In genomic region chr5:9498541-9499497, GRCh38 we compare ENCODE assay signal across 9 cellular contexts. TPM values are rescaled to one million over a fixed set of nuclear protein-coding genes. Genes with fewer than 3 reads are reported as not detected.
DNase-seq lines count a peak whose midpoint lies in the region; ATAC-seq and TF ChIP-seq lines count a peak whose summit lies in the region.
"Had no signal": no experiment of that assay in that cellular context is flagged by ENCODE, and none has a peak within 500 bp of the region (broad histone marks: within the 10 kb centered on the region; RNA-seq: fewer than 3 reads in every experiment).

No MANE protein-coding gene starts in this region.

- TF ChIP-seq RAD21 in IMR-90 (IDR thresholded peaks at IDR 0.05; ENCODE audit: low read length): peak; percentile 55; the same call in 1 of the 2 replicates

- H4K8ac ChIP-seq in IMR-90 (ENCODE audit: low read depth in 2 of 2, low read length in 2 of 2) (no peak overlapping the region), neuronal stem cell (ENCODE audit: low read depth, low read length) (no peak overlapping the region)

- H3K4me3 ChIP-seq in IMR-90 (ENCODE audit: insufficient read depth, low read depth, low read length) (no peak overlapping the region), neuronal stem cell (ENCODE audit: low read length in 2 of 2) (no peak overlapping the region)

- H3K9me3 Mint-ChIP-seq in WTC11: no peaks in the 10 kb centered on the region
- H3K9me3 Mint-ChIP-seq: CD8-positive, alpha-beta T cell had no signal

- in situ Hi-C loops in IMR-90 (cut with MboI; ENCODE audit: low sequenced_read_pairs): no loop called here

- no peak overlapping the region for H3K56ac ChIP-seq in IMR-90 (ENCODE audit: extremely low read depth, insufficient read depth, low read length)

- TF ChIP-seq CTCF in IMR-90 (conservative IDR thresholded peaks at IDR 0.05; ENCODE audit: low read depth, low read length) (peak; percentile 41; the same call in 1 of the 2 replicates), WTC11 (IDR thresholded peaks at IDR 0.05) (no peak)

- H3K4me1 ChIP-seq in IMR-90 (ENCODE audit: control insufficient read depth, insufficient read depth, low read length): 0 out of 2 replicates have a peak, but pooled peaks cover 5% of the 10 kb centered on the region
- H3K4me1 ChIP-seq in neuronal stem cell (ENCODE audit: control insufficient read depth in 2 of 2, insufficient read depth in 1 of 2, low read depth in 1 of 2, low read length in 2 of 2): peaks cover 5 to 6% of the 10 kb centered on the region in 2 donors

- H2AK5ac ChIP-seq in IMR-90 (ENCODE audit: low read depth, low read length) (no peak overlapping the region), neuronal stem cell (ENCODE audit: low read depth, low read length) (no peak overlapping the region)

- POLR2A ChIA-PET in IMR-90 (lab: Charles Lee; ENCODE audit: unreplicated experiment): no interaction called here
- POLR2A ChIA-PET in WTC11 (lab: Charles Lee): no interaction called here

- H3K4ac ChIP-seq in IMR-90 (ENCODE audit: low read depth, low read length) (no peak overlapping the region), neuronal stem cell (ENCODE audit: low read length) (no peak overlapping the region)

- no peaks in the 10 kb centered on the region for H3K9me3 ChIP-seq in IMR-90 (ENCODE audit: control insufficient read depth, insufficient read depth, low read length)
- no peaks in the 10 kb centered on the region for H3K9me3 ChIP-seq in neuronal stem cell (replicated peaks in 1 of 2; ENCODE audit: control insufficient read depth in 2 of 2, insufficient read depth in 1 of 2, low read depth in 1 of 2, low read length in 2 of 2)

- no peak overlapping the region for H3K27ac Mint-ChIP-seq in WTC11
- H3K27ac Mint-ChIP-seq: CD8-positive, alpha-beta T cell had no signal

- H3K27ac ChIP-seq in IMR-90 (ENCODE audit: insufficient read depth, low read length) (no peak overlapping the region), neuronal stem cell (replicated peaks; ENCODE audit: low read length) (no peak overlapping the region)

- no peak overlapping the region for H2AFZ ChIP-seq in IMR-90 (replicated peaks; ENCODE audit: low read length, poor library complexity)
- H2AFZ ChIP-seq in neuronal stem cell (ENCODE audit: low read length): no peak overlapping the region

- BruUV-seq in IMR-90 (replicated peaks; lab: Mats Ljungman, UMichigan): no TSS peak

- H3K18ac ChIP-seq in IMR-90 (ENCODE audit: low read depth, low read length): no peak overlapping the region
- H3K18ac ChIP-seq in neuronal stem cell (ENCODE audit: low read length): no peak overlapping the region

- dilution Hi-C loops in IMR-90 (cut with HindIII; ENCODE audit: low sequenced_read_pairs, unreplicated experiment): no loop called here

- DNase-seq in SHP77 (lab: John Stamatoyannopoulos, UW): peak; percentile 34 to 43
- DNase-seq in SHP77 treated with DMSO at 0.1 percent for 48 hours (lab: John Stamatoyannopoulos, UW): no peak
- DNase-seq in IMR-90: peak; percentile 20
- peak; percentile 54 for DNase-seq in WTC11 (ENCODE audit: low spot score)
- DNase-seq in neuronal stem cell (ENCODE audit: low spot score): peak; percentile 26
- no peak for DNase-seq in amniotic stem cell (lab: John Stamatoyannopoulos, UW)
- DNase-seq: CD8-positive, alpha-beta T cell had no signal

- H2BK15ac ChIP-seq in IMR-90 (ENCODE audit: low read depth, low read length) (no peak overlapping the region), neuronal stem cell (ENCODE audit: low read length) (no peak overlapping the region)

- no peak overlapping the region for H2BK12ac ChIP-seq in neuronal stem cell (ENCODE audit: low read length)

- no peaks in the 10 kb centered on the region; the same call in 1 of the 2 replicates for H4K20me1 ChIP-seq in IMR-90 (ENCODE audit: insufficient read depth, low read length)

- H3K27me3 ChIP-seq in IMR-90 (ENCODE audit: control insufficient read depth, insufficient read depth, low read length) (no peaks in the 10 kb centered on the region), neuronal stem cell (ENCODE audit: control insufficient read depth in 3 of 3, insufficient read depth in 3 of 3, low read depth in 1 of 3, low read length in 3 of 3) (no peaks in the 10 kb centered on the region)

- H3K23ac ChIP-seq in IMR-90 (ENCODE audit: low read depth, low read length) (no peak overlapping the region), neuronal stem cell (ENCODE audit: low read depth, low read length, poor library complexity) (no peak overlapping the region)

- intact Hi-C loops in IMR-90 (cut with micrococcal nuclease): no loop called here

- TF ChIP-seq POLR2A in IMR-90 (IDR thresholded peaks at IDR 0.05; ENCODE audit: low read depth, low read length): no peak

- H3K79me1 ChIP-seq in IMR-90 (ENCODE audit: low read depth in 1 of 2, low read length in 2 of 2): peaks cover 18 to 61% of the 10 kb centered on the region in 2 experiments; a peak in 3 of 4 replicates
- H3K79me1 ChIP-seq in neuronal stem cell (ENCODE audit: low read depth, low read length): peaks cover 2% of the 10 kb centered on the region

- no peak overlapping the region for H2AK9ac ChIP-seq in IMR-90 (replicated peaks; ENCODE audit: low read depth, low read length, poor library complexity)

- H3K14ac ChIP-seq in IMR-90 (replicated peaks; ENCODE audit: low read depth, low read length) (no peak overlapping the region), neuronal stem cell (ENCODE audit: low read length) (no peak overlapping the region)

- no peak overlapping the region for H4K5ac ChIP-seq in IMR-90 (ENCODE audit: low read depth, low read length)

- H3K36me3 Mint-ChIP-seq in WTC11: no peaks in the 10 kb centered on the region
- H3K36me3 Mint-ChIP-seq: CD8-positive, alpha-beta T cell had no signal

- no peak for ATAC-seq in IMR-90 (ENCODE audit: low read depth)
- peak; percentile 93 for ATAC-seq in WTC11
- no peak for ATAC-seq in HG03280 (IDR thresholded peaks at IDR 0.05; ENCODE audit: unreplicated experiment)
- ATAC-seq in GM21390 (IDR thresholded peaks at IDR 0.05; ENCODE audit: unreplicated experiment): no peak
- ATAC-seq: CD8-positive, alpha-beta T cell had no signal

- no peaks in the 10 kb centered on the region for H3K36me3 ChIP-seq in IMR-90 (ENCODE audit: control insufficient read depth, insufficient read depth, low read length)
- H3K36me3 ChIP-seq in neuronal stem cell (replicated peaks in 1 of 2; ENCODE audit: control insufficient read depth in 2 of 2, insufficient read depth in 2 of 2, low read length in 2 of 2): no peaks in the 10 kb centered on the region

- no peaks in the 10 kb centered on the region for H3K27me3 Mint-ChIP-seq in WTC11 (ENCODE audit: low read depth)

- H2BK20ac ChIP-seq in IMR-90 (ENCODE audit: low read depth, low read length): no peak overlapping the region

- CTCF ChIA-PET in IMR-90 (lab: Yijun Ruan, JAX): interaction anchor here (1.2 kb wide), 1 partner anchor 115 kb away, joined by 3 read pairs; no protein-coding TSS in a partner anchor
- CTCF ChIA-PET in WTC11 (lab: Charles Lee): interaction anchor here (1.4 to 1.8 kb wide), 3 partner anchors 343 to 941 kb away, joined by 3 to 4 read pairs (median 4); no protein-coding TSS in a partner anchor

- H3K4me2 ChIP-seq in IMR-90 (ENCODE audit: low read depth, low read length) (no peak overlapping the region), neuronal stem cell (ENCODE audit: insufficient read depth, low read length, poor library complexity, severe bottlenecking) (no peak overlapping the region)

- H4K91ac ChIP-seq in IMR-90 (ENCODE audit: insufficient read depth, low read depth, low read length): no peak overlapping the region
- no peak overlapping the region for H4K91ac ChIP-seq in neuronal stem cell (ENCODE audit: low read depth, low read length, poor library complexity)

- peaks cover 10% of the 10 kb centered on the region; the same call in 1 of the 2 replicates for H3K9me1 ChIP-seq in IMR-90 (ENCODE audit: insufficient read depth, low read length)

- no peak overlapping the region for H3K4me3 Mint-ChIP-seq in WTC11
- H3K4me3 Mint-ChIP-seq: CD8-positive, alpha-beta T cell had no signal

- WGBS in IMR-90 (ENCODE audit: extremely low coverage in 2 of 2, insufficient read length in 1 of 2), 2 experiments: 100% methylated on average over 3 of the region's 14 CpGs; no CpG with 5 or more reads in 1 of the 2 experiments
- no CpG with 5 or more reads among the region's 14 CpGs for whole genome bisulfite sequencing in neuronal stem cell (ENCODE audit: extremely low coverage in 2 of 2, insufficient read length in 2 of 2, insufficient replicate concordance in 1 of 2), 2 donors

- no peak overlapping the region for H3K9ac ChIP-seq in IMR-90 (ENCODE audit: low read depth, low read length)
- H3K9ac ChIP-seq in neuronal stem cell (ENCODE audit: low read depth, low read length, poor library complexity): no peak overlapping the region

- no peak overlapping the region for H2BK120ac ChIP-seq in IMR-90 (ENCODE audit: low read depth, low read length)
- H2BK120ac ChIP-seq in neuronal stem cell (ENCODE audit: low read depth, low read length): no peak overlapping the region

- H2BK5ac ChIP-seq in IMR-90 (ENCODE audit: low read depth, low read length, poor library complexity, severe bottlenecking): no peak overlapping the region
- H2BK5ac ChIP-seq in neuronal stem cell (ENCODE audit: low read length): no peak overlapping the region

- H3K4me1 Mint-ChIP-seq in WTC11: peaks cover 34% of the 10 kb centered on the region

TF ChIP-seq in IMR-90, 13 proteins besides CTCF, POLR2A, EP300 and RAD21:
- TF ChIP-seq SMC3 (IDR thresholded peaks at IDR 0.05; ENCODE audit: low read depth, low read length) (peak; percentile 56), MXI1 (IDR thresholded peaks at IDR 0.05; ENCODE audit: borderline replicate concordance, low read depth, low read length) (no peak)

TF ChIP-seq in WTC11, 78 proteins besides CTCF, POLR2A, EP300 and RAD21 (continues in another document):
- no peak for TF ChIP-seq TCF7 (CRISPR knock-in tag; IDR thresholded peaks at IDR 0.05; ENCODE audit: low read depth)
- no peak for TF ChIP-seq ATF3 (CRISPR knock-in tag; conservative IDR thresholded peaks at IDR 0.05)

RNA-seq across cellular contexts. Expression of gene SEMA5A, which starts 47.1 kb away (rescaled TPM):
- total RNA-seq in IMR-90 (2012; rRNA removed) (9.9 and 12.5 TPM in 2 replicates), WTC11 (2021) (9.3 to 14.3 TPM (median 11.8 TPM) in 3 replicates)
- polyA plus RNA-seq in IMR-90 (2012; rRNA removed): 7.3 and 8.2 TPM in 2 replicates
- polyA plus RNA-seq in IMR-90 (2012; cell fraction: cytosol; rRNA removed): 3.6 and 4.9 TPM in 2 replicates
- polyA plus RNA-seq in IMR-90 (2012; cell fraction: nucleus; rRNA removed; ENCODE audit: low replicate concordance): 3.7 and 5.3 TPM in 2 replicates
- 24.5 TPM for polyA plus RNA-seq in neuronal stem cell (2013, experiment 1 of 2)
- polyA plus RNA-seq in neuronal stem cell (2013, experiment 2 of 2): 26.5 TPM

Comparison
In these comparisons a context has a peak if more than half of its experiments do, and no peak if none do; other contexts are left out.
1. DNase-seq: peak in SHP77 (2 of 2), IMR-90 (single experiment), WTC11 (single experiment) and neuronal stem cell (single experiment); none in SHP77 treated with DMSO at 0.1 percent for 48 hours (single experiment) and amniotic stem cell (single experiment).